ENCODE assay signal across 8 cellular contexts in the genomic region with DNA sequence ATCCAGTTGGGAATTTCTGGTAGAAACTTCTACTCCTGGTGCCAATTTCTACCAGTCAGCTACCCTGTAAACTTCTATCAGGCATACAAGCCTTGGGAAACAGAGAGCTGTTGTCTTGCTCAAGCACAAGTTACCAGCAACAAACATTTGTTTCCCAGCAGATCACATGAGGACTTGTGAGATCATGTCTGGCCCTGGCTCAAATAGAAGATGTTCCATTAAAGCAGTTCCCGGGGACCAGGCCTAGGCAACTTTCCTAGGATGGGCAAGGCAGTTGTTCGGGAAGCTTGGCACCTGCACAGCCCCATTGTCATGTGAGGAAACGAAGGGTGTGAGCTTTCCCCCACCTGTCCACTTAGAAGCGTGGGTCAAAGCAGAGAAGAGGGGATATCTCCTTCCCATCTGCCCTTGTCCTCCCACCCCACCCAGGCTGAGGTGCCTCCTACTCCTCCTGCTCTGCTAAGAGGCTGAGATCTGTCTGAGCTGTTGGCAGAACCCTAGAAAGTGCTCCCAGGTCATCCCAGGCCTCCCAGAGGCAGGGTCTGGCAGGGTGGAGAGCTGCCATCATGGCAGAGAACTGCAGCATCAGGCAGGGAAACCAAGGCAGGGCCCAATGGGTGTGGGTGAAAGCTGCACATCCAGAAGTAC. TPM values are rescaled to one million over a fixed set of nuclear protein-coding genes. Genes with fewer than 3 reads are reported as not detected.
DNase-seq lines count a peak whose midpoint lies in the region; ATAC-seq and TF ChIP-seq lines count a peak whose summit lies in the region.

No MANE protein-coding gene starts in this region.

- no peaks in the 10 kb centered on the region for H3F3A ChIP-seq in GM23338 (replicated peaks; ENCODE audit: low read depth)

- TF ChIP-seq EP300 in esophagus muscularis mucosa (IDR thresholded peaks at IDR 0.05) = peak; percentile 45

- H3K4me3 Mint-ChIP-seq in nephron (no peak overlapping the region), glutamatergic neuron (ENCODE audit: unreplicated experiment) (no peak overlapping the region), GM23338 (no peak overlapping the region)

- no peak for ATAC-seq in GM23338

- H3K9me3 Mint-ChIP-seq in nephron (no peaks in the 10 kb centered on the region), glutamatergic neuron (ENCODE audit: unreplicated experiment) (no peaks in the 10 kb centered on the region), GM23338 (no peaks in the 10 kb centered on the region)

- WGBS in esophagus muscularis mucosa = 17% methylated on average over 1 of the region's 4 CpGs

- no peaks in the 10 kb centered on the region for H3K79me2 ChIP-seq in GM23338 (replicated peaks; ENCODE audit: insufficient read depth)

- no peaks in the 10 kb centered on the region for H3K9me2 ChIP-seq in GM23338 (ENCODE audit: insufficient read depth)

- CTCF ChIA-PET in AG04450 (lab: Charles Lee) = interaction anchor here (1.0 to 2.9 kb wide), 4 partner anchors 17 to 39 kb away, joined by 3 to 22 read pairs (median 4); partner anchors contain the start of gene ALDH3A1

- no peak overlapping the region for H3K4me2 ChIP-seq in GM23338

- H3K27ac Mint-ChIP-seq in nephron (peak overlapping the region; percentile 43 to 82 (median 76)), glutamatergic neuron (ENCODE audit: unreplicated experiment) (no peak overlapping the region), GM23338 (no peak overlapping the region)

- peaks cover 24% of the 10 kb centered on the region for H3K27me3 Mint-ChIP-seq in nephron (ENCODE audit: low read depth)
- no peaks in the 10 kb centered on the region for H3K27me3 Mint-ChIP-seq in glutamatergic neuron (ENCODE audit: unreplicated experiment)
- H3K27me3 Mint-ChIP-seq in GM23338 (ENCODE audit: insufficient read depth, low read depth, poor library complexity) = no peaks in the 10 kb centered on the region

- POLR2A ChIA-PET in AG04450 (lab: Yijun Ruan, JAX) = interaction anchor here (0.6 to 1.8 kb wide), 3 partner anchors 79 to 340 kb away, joined by 3 to 7 read pairs (median 3); partner anchors contain the start of gene ALDH3A2

- no peak for TF ChIP-seq POLR2A in esophagus muscularis mucosa (IDR thresholded peaks at IDR 0.05; ENCODE audit: low read depth)

- intact Hi-C loops in esophagus muscularis mucosa (cut with DNase I) = loop anchor here (5.0 kb wide), 1 partner anchor 80 kb away; the partner anchor contains the start of gene ALDH3A2

- H3K36me3 ChIP-seq in esophagus muscularis mucosa = no peaks in the 10 kb centered on the region
- no peaks in the 10 kb centered on the region for H3K36me3 ChIP-seq in GM23338 (ENCODE audit: insufficient read depth)

- peaks cover 36% of the 10 kb centered on the region for H3K4me1 Mint-ChIP-seq in nephron
- no peaks in the 10 kb centered on the region for H3K4me1 Mint-ChIP-seq in glutamatergic neuron (ENCODE audit: low read depth, unreplicated experiment)
- H3K4me1 Mint-ChIP-seq in GM23338 = no peaks in the 10 kb centered on the region; the same call in 2 of the 3 replicates

- H3K36me3 Mint-ChIP-seq in nephron (ENCODE audit: low read depth) (no peaks in the 10 kb centered on the region), glutamatergic neuron (ENCODE audit: unreplicated experiment) (peaks cover 7% of the 10 kb centered on the region), GM23338 (ENCODE audit: low read depth) (no peaks in the 10 kb centered on the region; the same call in 2 of the 3 replicates)

- H2AFZ ChIP-seq in GM23338 = no peak overlapping the region

- H4K20me1 ChIP-seq in GM23338 (replicated peaks; ENCODE audit: insufficient read depth) = no peaks in the 10 kb centered on the region

- H3K4me1 ChIP-seq in esophagus muscularis mucosa (peaks cover 33 to 55% (median 53%) of the 10 kb centered on the region in 4 donors), GM23338 (ENCODE audit: insufficient read depth) (no peaks in the 10 kb centered on the region)

- H3K9me3 ChIP-seq in AG04450 (ENCODE audit: control insufficient read depth, insufficient read depth, low read length) (no peaks in the 10 kb centered on the region), esophagus muscularis mucosa (no peaks in the 10 kb centered on the region)

- H3K27ac ChIP-seq in AG04450 (ENCODE audit: low read depth, low read length) (peak overlapping the region; percentile 77), esophagus muscularis mucosa (replicated peaks in 1 of 4) (peak overlapping the region; percentile 83 to 92 (median 86)), GM23338 (ENCODE audit: low read depth) (no peak overlapping the region)

- H3K4me3 ChIP-seq in AG04450 (ENCODE audit: low read depth, low read length) (no peak overlapping the region), esophagus muscularis mucosa (peak overlapping the region in 1 of 4 donors; percentile 10), GM23338 (no peak overlapping the region)

- no peak for TF ChIP-seq CTCF in AG04450 (IDR thresholded peaks at IDR 0.05; ENCODE audit: low read depth, low read length)
- TF ChIP-seq CTCF in esophagus muscularis mucosa (IDR thresholded peaks at IDR 0.05) = no peak
- no peak for TF ChIP-seq CTCF in nephron (IDR thresholded peaks at IDR 0.05; ENCODE audit: unreplicated experiment in 3 of 3)
- no peak for TF ChIP-seq CTCF in glutamatergic neuron (IDR thresholded peaks at IDR 0.05; ENCODE audit: partially characterized antibody, unreplicated experiment)
- TF ChIP-seq CTCF in GM23338 (conservative IDR thresholded peaks at IDR 0.05; ENCODE audit: low read depth in 2 of 2) = no peak

- H3K27me3 ChIP-seq in AG04450 (ENCODE audit: control insufficient read depth, insufficient read depth, low read length) (peaks cover 8% of the 10 kb centered on the region), esophagus muscularis mucosa (no peaks in the 10 kb centered on the region), GM23338 (ENCODE audit: insufficient read depth) (no peaks in the 10 kb centered on the region)

- DNase-seq in AG04450 (ENCODE audit: low read depth, low spot score) = peak; percentile 55
- peak; percentile 71 for DNase-seq in NCI-H226
- no peak for DNase-seq in esophagus muscularis mucosa (ENCODE audit: extremely low spot score)
- DNase-seq in glutamatergic neuron = no peak
- DNase-seq in NAMALWA (ENCODE audit: low spot score) = no peak
- DNase-seq in GM23338 (ENCODE audit: low spot score) = no peak
- no peak for DNase-seq in activated T-cell treated with anti-CD3 and anti-CD28 coated beads, Interleukin-2, amount 50 U/mL, for 48 hours

TF ChIP-seq in GM23338, 12 proteins besides CTCF, POLR2A, EP300 and RAD21:
- no peak for TF ChIP-seq ETS1 (IDR thresholded peaks at IDR 0.05)

RNA-seq across cellular contexts. Expression of gene SLC47A2, which starts 11.2 kb away (rescaled TPM):
- not detected in 2 replicates for polyA plus RNA-seq in AG04450 (2011; rRNA removed)
- not detected in 2 replicates for polyA minus RNA-seq in AG04450 (2011; rRNA and poly(A)+ RNA removed)
- not detected for total RNA-seq in esophagus muscularis mucosa
- not detected for total RNA-seq in glutamatergic neuron (ENCODE audit: unreplicated experiment)
- not detected in 2 replicates for total RNA-seq in GM23338 (2014; rRNA removed; shearing (Covaris generic))
- polyA plus RNA-seq in GM23338 (2016; fragmentation: Nextera tagmentation; extraction: Ambion mirVana) = 0.19 TPM in 1 of 2 replicates, not detected in the other

RNA-seq across cellular contexts. Expression of gene ALDH3A1, which starts 20.5 kb away (rescaled TPM):
- polyA plus RNA-seq in AG04450 (2011; rRNA removed) (0.14 and 1.7 TPM in 2 replicates), GM23338 (2016; fragmentation: Nextera tagmentation; extraction: Ambion mirVana) (0.21 and 0.23 TPM in 2 replicates)
- polyA minus RNA-seq in AG04450 (2011; rRNA and poly(A)+ RNA removed) = 0.30 TPM in 1 of 2 replicates, not detected in the other
- total RNA-seq in esophagus muscularis mucosa (1 to 10 TPM in 1 of 4 donors, under 1 TPM in 2, not detected in 1; 0.17 to 1.9 (median 0.42) TPM), glutamatergic neuron (ENCODE audit: unreplicated experiment) (not detected)
- 0.17 and 1.0 TPM in 2 replicates for total RNA-seq in GM23338 (2014; rRNA removed; shearing (Covaris generic))

Comparison
In these comparisons a context has a peak if more than half of its experiments do, and no peak if none do; other contexts are left out.
1. DNase-seq: peak in AG04450 (single experiment) and NCI-H226 (single experiment); none in esophagus muscularis mucosa (single experiment), glutamatergic neuron (single experiment), NAMALWA (single experiment), GM23338 (single experiment) and activated T-cell treated with anti-CD3 and anti-CD28 coated beads, Interleukin-2, amount 50 U/mL, for 48 hours (0 of 2).
2. H3K27ac Mint-ChIP-seq: peak in nephron (3 of 3); none in glutamatergic neuron (single experiment) and GM23338 (single experiment).